Comparison of ENCODE assay signal across 17 cellular contexts in the genomic region with DNA sequence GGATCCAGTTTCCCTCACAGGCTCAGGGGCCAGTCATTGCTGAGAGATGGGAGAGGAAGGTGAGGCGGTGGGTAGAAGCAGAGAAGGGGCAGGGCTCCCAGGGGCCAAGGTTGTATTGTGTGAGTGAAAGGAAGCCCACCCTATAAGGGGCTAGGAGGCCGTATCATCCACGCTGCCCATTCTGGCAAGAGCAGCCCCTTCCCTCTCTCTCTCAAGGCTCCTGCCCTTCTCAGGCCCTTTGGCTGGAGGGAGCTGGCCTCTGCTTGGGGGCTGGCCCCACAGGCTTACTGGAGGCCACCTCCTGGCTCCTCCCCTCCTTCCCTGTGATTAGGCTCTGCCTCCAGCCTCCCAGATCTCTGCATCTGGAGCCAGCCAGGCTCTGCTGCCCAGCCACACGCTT. TPM values are rescaled to one million over a fixed set of nuclear protein-coding genes. Genes with fewer than 3 reads are reported as not detected.
DNase-seq lines count a peak whose midpoint lies in the region; ATAC-seq and TF ChIP-seq lines count a peak whose summit lies in the region.
"Had no signal": no experiment of that assay in that cellular context is flagged by ENCODE, and none has a peak within 500 bp of the region (broad histone marks: within the 10 kb centered on the region; RNA-seq: fewer than 3 reads in every experiment).

No MANE protein-coding gene starts in this region.

- DNase-seq in right cardiac atrium (peak in 2 of 3 donors; percentile 49 to 70), Right ventricle myocardium inferior (ENCODE audit: missing footprints) (no peak), islet precursor cell (peak; percentile 84), ascending aorta (ENCODE audit: low spot score in 2 of 2) (no peak), glomerular visceral epithelial cell (ENCODE audit: extremely low spot score) (no peak)
- DNase-seq in activated CD4-positive, alpha-beta memory T cell treated with anti-CD3 and anti-CD28 coated beads, Interleukin-2, amount 10 ng/mL, durations not matched to agents 7 days and 5 days = no peak
- DNase-seq: NCI-H2029; NCI-H774; SHP77; stimulated activated CD4-positive, alpha-beta T cell treated with anti-CD3 and anti-CD28 coated beads, Interleukin-1b, Interleukin-23, amount 100 ng/mL, for 48 hours; upper lobe of left lung had no signal

- no peaks in the 10 kb centered on the region for H3K27me3 ChIP-seq in right cardiac atrium (ENCODE audit: control insufficient read depth, insufficient read depth)
- no peaks in the 10 kb centered on the region for H3K27me3 ChIP-seq in ascending aorta
- H3K27me3 ChIP-seq: gastroesophageal sphincter, upper lobe of left lung had no signal

- H3K9me3 Mint-ChIP-seq in activated CD4-positive, alpha-beta memory T cell treated with anti-CD3 and anti-CD28 coated beads, Interleukin-2, amount 10 ng/mL, durations not matched to agents 7 days and 5 days = no peaks in the 10 kb centered on the region

- ATAC-seq in right cardiac atrium (peak; percentile 10 to 18), Right ventricle myocardium inferior (no peak), GM21723 (IDR thresholded peaks at IDR 0.05; ENCODE audit: unreplicated experiment) (no peak)
- ATAC-seq: gastroesophageal sphincter had no signal

- no peaks in the 10 kb centered on the region for H3K36me3 Mint-ChIP-seq in activated CD4-positive, alpha-beta memory T cell treated with anti-CD3 and anti-CD28 coated beads, Interleukin-2, amount 10 ng/mL, durations not matched to agents 7 days and 5 days (ENCODE audit: low read depth)

- WGBS in right cardiac atrium = 82% methylated on average over 4 of the region's 4 CpGs

- H3K27ac Mint-ChIP-seq in activated CD4-positive, alpha-beta memory T cell treated with anti-CD3 and anti-CD28 coated beads, Interleukin-2, amount 10 ng/mL, durations not matched to agents 7 days and 5 days = peak overlapping the region; percentile 95

- TF ChIP-seq CTCF in ascending aorta (IDR thresholded peaks at IDR 0.05) = no peak

- intact Hi-C loops in right cardiac atrium (cut with DNase I) = loop anchor here in 1 of 4 donors (10.0 kb wide), 1 partner anchor 93 kb away; no protein-coding TSS in a partner anchor
- intact Hi-C loops in Right ventricle myocardium inferior (cut with DNase I) = no loop called here
- intact Hi-C loops in ascending aorta (cut with DNase I) = no loop called here

- no peaks in the 10 kb centered on the region for H3K27me3 Mint-ChIP-seq in activated CD4-positive, alpha-beta memory T cell treated with anti-CD3 and anti-CD28 coated beads, Interleukin-2, amount 10 ng/mL, durations not matched to agents 7 days and 5 days

- peak overlapping the region; percentile 68 for H3K4me3 Mint-ChIP-seq in activated CD4-positive, alpha-beta memory T cell treated with anti-CD3 and anti-CD28 coated beads, Interleukin-2, amount 10 ng/mL, durations not matched to agents 7 days and 5 days

- H3K4me3 ChIP-seq in right cardiac atrium (ENCODE audit: low read length) (no peak overlapping the region), ascending aorta (no peak overlapping the region)
- H3K4me3 ChIP-seq: gastroesophageal sphincter had no signal

- peaks cover 5% of the 10 kb centered on the region for H3K4me1 ChIP-seq in right cardiac atrium (ENCODE audit: control insufficient read depth, insufficient read depth, low read length)
- H3K4me1 ChIP-seq in ascending aorta = no peaks in the 10 kb centered on the region

- H3K27ac ChIP-seq in right cardiac atrium (ENCODE audit: low read length) (no peak overlapping the region), ascending aorta (no peak overlapping the region)
- H3K27ac ChIP-seq: gastroesophageal sphincter had no signal

- H3K36me3 ChIP-seq in ascending aorta = peaks cover 6 to 14% of the 10 kb centered on the region in 2 donors

- CTCF ChIA-PET in activated CD4-positive, alpha-beta memory T cell treated with anti-CD3 and anti-CD28 coated beads, Interleukin-2, amount 10 ng/mL, durations not matched to agents 7 days and 5 days (lab: Charles Lee) = interaction anchor here (0.8 to 7.6 kb wide), 6 partner anchors 9 to 88 kb away, joined by 3 to 135 read pairs (median 53); partner anchors contain the start of gene TBX21

- peaks cover 79% of the 10 kb centered on the region for H3K4me1 Mint-ChIP-seq in activated CD4-positive, alpha-beta memory T cell treated with anti-CD3 and anti-CD28 coated beads, Interleukin-2, amount 10 ng/mL, durations not matched to agents 7 days and 5 days

- no peaks in the 10 kb centered on the region for H3K9me3 ChIP-seq in right cardiac atrium (ENCODE audit: control insufficient read depth, low read length)
- no peaks in the 10 kb centered on the region for H3K9me3 ChIP-seq in ascending aorta
- H3K9me3 ChIP-seq: gastroesophageal sphincter, upper lobe of left lung had no signal

- POLR2A ChIA-PET in activated CD4-positive, alpha-beta memory T cell treated with anti-CD3 and anti-CD28 coated beads, Interleukin-2, amount 10 ng/mL, durations not matched to agents 7 days and 5 days (lab: Charles Lee) = interaction anchor here (0.8 to 22.2 kb wide), 8 partner anchors 9 to 130 kb away, joined by 3 to 463 read pairs (median 16); partner anchors contain the start of genes KPNB1, LRRC46, MRPL10 and TBX21

RNA-seq across cellular contexts. Expression of gene TBKBP1, which starts 7.6 kb away (rescaled TPM):
- total RNA-seq in right cardiac atrium (10 to 100 TPM; 17.5 to 25.2 (median 21.0) TPM), Right ventricle myocardium inferior (14.2 TPM), ascending aorta (18.3 TPM)
- 27.0 TPM for polyA plus RNA-seq in right cardiac atrium
- total RNA-seq in activated CD4-positive, alpha-beta memory T cell treated with anti-CD3 and anti-CD28 coated beads, Interleukin-2, amount 10 ng/mL, durations not matched to agents 7 days and 5 days = 1 to 10 TPM; 7.0 TPM

RNA-seq across cellular contexts. Expression of gene TBX21, which starts 31.4 kb away (rescaled TPM):
- total RNA-seq in right cardiac atrium (under 1 TPM in 3 of 4 donors, not detected in 1; 0.14 to 0.60 (median 0.38) TPM), Right ventricle myocardium inferior (0.27 TPM), ascending aorta (not detected)
- polyA plus RNA-seq in right cardiac atrium = 0.14 TPM
- total RNA-seq in activated CD4-positive, alpha-beta memory T cell treated with anti-CD3 and anti-CD28 coated beads, Interleukin-2, amount 10 ng/mL, durations not matched to agents 7 days and 5 days = 10 to 100 TPM; 58.3 to 61.1 TPM
- total RNA-seq: bronchial epithelial cell, endothelial cell of umbilical vein, kidney epithelial cell had no signal
- polyA plus RNA-seq: BJ, endothelial cell of umbilical vein had no signal

RNA-seq across cellular contexts. Expression of gene KPNB1, which starts 51.9 kb away (rescaled TPM):
- 100 to 1,000 TPM; 134 to 175 (median 167) TPM for total RNA-seq in right cardiac atrium
- polyA plus RNA-seq in right cardiac atrium = 50.0 TPM
- 166 TPM for total RNA-seq in Right ventricle myocardium inferior
- total RNA-seq in activated CD4-positive, alpha-beta memory T cell treated with anti-CD3 and anti-CD28 coated beads, Interleukin-2, amount 10 ng/mL, durations not matched to agents 7 days and 5 days = 100 to 1,000 TPM; 329 to 334 TPM
- 261 TPM for total RNA-seq in ascending aorta

Comparison
In these comparisons a context has a peak if more than half of its experiments do, and no peak if none do; other contexts are left out.
1. ATAC-seq: peak in right cardiac atrium (2 of 2); none in Right ventricle myocardium inferior (single experiment) and GM21723 (single experiment).
2. DNase-seq: peak in right cardiac atrium (2 of 3) and islet precursor cell (single experiment); none in Right ventricle myocardium inferior (single experiment), activated CD4-positive, alpha-beta memory T cell treated with anti-CD3 and anti-CD28 coated beads, Interleukin-2, amount 10 ng/mL, durations not matched to agents 7 days and 5 days (single experiment), ascending aorta (0 of 2) and glomerular visceral epithelial cell (single experiment).
3. RNA of gene TBX21, which starts 31.4 kb away (total RNA-seq): 58.3 to 61.1 TPM in activated CD4-positive, alpha-beta memory T cell treated with anti-CD3 and anti-CD28 coated beads, Interleukin-2, amount 10 ng/mL, durations not matched to agents 7 days and 5 days; 0.14 to 0.60 TPM in right cardiac atrium, 0.27 TPM in Right ventricle myocardium inferior (single experiment) and not detected in ascending aorta (single experiment); every median in the first group is over 10 times any median in the second.